8 cellular contexts compared by ENCODE assay signal in genomic region chr1:203267347-203267846, GRCh38. TPM values are rescaled to one million over a fixed set of nuclear protein-coding genes. Genes with fewer than 3 reads are reported as not detected.
DNase-seq lines count a peak whose midpoint lies in the region; ATAC-seq and TF ChIP-seq lines count a peak whose summit lies in the region.

No MANE protein-coding gene starts in this region.

- H3K27me3 ChIP-seq in GM06990 (replicated peaks; ENCODE audit: control insufficient read depth, insufficient read depth, low read length) (no peaks in the 10 kb centered on the region), left lung (no peaks in the 10 kb centered on the region)

- H3K27ac ChIP-seq in left lung = peak overlapping the region; percentile 76 to 84

- H3K9me3 ChIP-seq in left lung = no peaks in the 10 kb centered on the region

- peak; percentile 90 for TF ChIP-seq CTCF in GM06990 (IDR thresholded peaks at IDR 0.05; ENCODE audit: insufficient read depth, low read length, poor library complexity, severe bottlenecking)
- TF ChIP-seq CTCF in left lung (IDR thresholded peaks at IDR 0.05) = peak; percentile 95 to 97

- peak; percentile 81 for DNase-seq in GM06990 (ENCODE audit: extremely low read depth, insufficient read length)
- DNase-seq in NCI-H748 treated with DMSO at 0.1 percent for 48 hours (lab: John Stamatoyannopoulos, UW) = peak; percentile 48
- peak; percentile 73 to 77 for DNase-seq in activated CD4-positive, alpha-beta T cell treated with anti-CD3 and anti-CD28 coated beads, Interleukin-2, amount 50 U/mL, for 4 hours
- peak; percentile 60 to 81 for DNase-seq in dermis microvascular lymphatic vessel endothelial cell (ENCODE audit: low read depth in 2 of 2)
- DNase-seq in left lung = peak; percentile 82 to 92
- DNase-seq in stimulated activated CD4-positive, alpha-beta T cell treated with anti-CD3 and anti-CD28 coated beads, Interleukin-4, amount 100 ng/mL, for 1 hour = peak; percentile 70

- peaks cover 2% of the 10 kb centered on the region for H3K36me3 ChIP-seq in GM06990 (ENCODE audit: control insufficient read depth, insufficient read depth, low read length)
- no peaks in the 10 kb centered on the region for H3K36me3 ChIP-seq in left lung

- intact Hi-C loops in left lung (cut with DNase I) = no loop called here

- H3K4me3 ChIP-seq in GM06990 (replicated peaks; ENCODE audit: low read depth, low read length) (peak overlapping the region; percentile 64), left lung (peak overlapping the region; percentile 47 to 52)

- peaks cover 5 to 45% of the 10 kb centered on the region in 2 donors for H3K4me1 ChIP-seq in left lung

- ATAC-seq in HG03521 (IDR thresholded peaks at IDR 0.05; ENCODE audit: unreplicated experiment) (peak; percentile 39), left lung (peak; percentile 73), GM19324 (IDR thresholded peaks at IDR 0.05; ENCODE audit: low FRiP score, unreplicated experiment) (no peak)

RNA-seq across cellular contexts. Expression of gene BTG2, which starts 37.9 kb away (rescaled TPM):
- total RNA-seq in dermis microvascular lymphatic vessel endothelial cell = 22.5 and 23.5 TPM in 2 replicates
- total RNA-seq in left lung = 10 to 100 TPM; 56.2 to 84.8 TPM

RNA-seq across cellular contexts. Expression of gene CHIT1, which starts 37.9 kb away (rescaled TPM):
- not detected in 2 replicates for total RNA-seq in dermis microvascular lymphatic vessel endothelial cell
- total RNA-seq in left lung = 1 to 10 TPM; 2.0 to 3.0 TPM
